8 cellular contexts compared by ENCODE assay signal in genomic region chr14:21846902-21847301, GRCh38.
DNase-seq lines count a peak whose midpoint lies in the region; ATAC-seq and TF ChIP-seq lines count a peak whose summit lies in the region.
"Not testable (repeated sequence)": the region's sequence is repeated elsewhere in the genome, so short reads cannot be mapped to it uniquely, and the experiment has no call there.

No MANE protein-coding gene starts in this region.

- peak overlapping the region; percentile 75 for H2AFZ ChIP-seq in MM.1S (ENCODE audit: low read length)

- peak overlapping the region; percentile 54 to 91 (median 88) for H3K27ac Mint-ChIP-seq in CD4-positive, alpha-beta memory T cell
- peak overlapping the region; percentile 87 for H3K27ac Mint-ChIP-seq in activated CD4-positive, alpha-beta T cell treated with anti-CD3 and anti-CD28 coated beads for 36 hours
- H3K27ac Mint-ChIP-seq in activated CD8-positive, alpha-beta memory T cell treated with anti-CD3 and anti-CD28 coated beads, Interleukin-2, amount 10 ng/mL, durations not matched to agents 7 days and 5 days: peak overlapping the region; percentile 84
- peak overlapping the region; percentile 70 for H3K27ac Mint-ChIP-seq in activated naive CD8-positive, alpha-beta T cell treated with anti-CD3 and anti-CD28 coated beads, Interleukin-2, amount 50 U/mL, for 24 hours
- H3K27ac Mint-ChIP-seq in naive thymus-derived CD8-positive, alpha-beta T cell: peak overlapping the region; percentile 26 to 93 (median 83)
- peak overlapping the region; percentile 29 for H3K27ac Mint-ChIP-seq in stimulated activated effector memory CD8-positive, alpha-beta T cell treated with anti-CD3 and anti-CD28 coated beads, Interleukin-12 subunit alpha, Interleukin-12 subunit beta, amount 100 ng/mL, for 72 hours

- not testable (repeated sequence) for TF ChIP-seq CTCF in MM.1S (IDR thresholded peaks at IDR 0.05; ENCODE audit: low read length)

- peaks cover 3 to 16% (median 9%) of the 10 kb centered on the region in 4 donors for H3K4me1 Mint-ChIP-seq in CD4-positive, alpha-beta memory T cell
- peaks cover 14% of the 10 kb centered on the region for H3K4me1 Mint-ChIP-seq in activated CD4-positive, alpha-beta T cell treated with anti-CD3 and anti-CD28 coated beads for 36 hours
- peaks cover 19% of the 10 kb centered on the region for H3K4me1 Mint-ChIP-seq in activated CD8-positive, alpha-beta memory T cell treated with anti-CD3 and anti-CD28 coated beads, Interleukin-2, amount 10 ng/mL, durations not matched to agents 7 days and 5 days
- H3K4me1 Mint-ChIP-seq in activated naive CD8-positive, alpha-beta T cell treated with anti-CD3 and anti-CD28 coated beads, Interleukin-2, amount 50 U/mL, for 24 hours; stimulated activated effector memory CD8-positive, alpha-beta T cell treated with anti-CD3 and anti-CD28 coated beads, Interleukin-12 subunit alpha, Interleukin-12 subunit beta, amount 100 ng/mL, for 72 hours: not testable (repeated sequence)
- peaks cover 5 to 16% (median 10%) of the 10 kb centered on the region in 4 donors for H3K4me1 Mint-ChIP-seq in naive thymus-derived CD8-positive, alpha-beta T cell

- intact Hi-C loops in CD4-positive, alpha-beta memory T cell (cut with micrococcal nuclease): loop anchor here (2.0 kb wide), 1 partner anchor 14 kb away; no protein-coding TSS in a partner anchor
- intact Hi-C loops in activated CD4-positive, alpha-beta T cell treated with anti-CD3 and anti-CD28 coated beads for 36 hours (cut with DNase I, micrococcal nuclease): loop anchor here (1.0 to 5.0 kb wide), 3 partner anchors 660 to 710 kb away; no protein-coding TSS in a partner anchor

- H3K79me2 ChIP-seq in MM.1S (ENCODE audit: low read length): not testable (repeated sequence)

- not testable (repeated sequence) for H3K9me3 Mint-ChIP-seq in CD4-positive, alpha-beta memory T cell; activated CD4-positive, alpha-beta T cell treated with anti-CD3 and anti-CD28 coated beads for 36 hours (ENCODE audit: low read depth); activated CD8-positive, alpha-beta memory T cell treated with anti-CD3 and anti-CD28 coated beads, Interleukin-2, amount 10 ng/mL, durations not matched to agents 7 days and 5 days (ENCODE audit: low read depth); activated naive CD8-positive, alpha-beta T cell treated with anti-CD3 and anti-CD28 coated beads, Interleukin-2, amount 50 U/mL, for 24 hours; naive thymus-derived CD8-positive, alpha-beta T cell; stimulated activated effector memory CD8-positive, alpha-beta T cell treated with anti-CD3 and anti-CD28 coated beads, Interleukin-12 subunit alpha, Interleukin-12 subunit beta, amount 100 ng/mL, for 72 hours

- POLR2A ChIA-PET in CD4-positive, alpha-beta memory T cell (lab: Charles Lee; ENCODE audit: partially characterized antibody): interaction anchor here (1.0 to 5.5 kb wide), 8 partner anchors 13 to 723 kb away, joined by 3 to 62 read pairs (median 6); no protein-coding TSS in a partner anchor
- POLR2A ChIA-PET in activated CD4-positive, alpha-beta T cell treated with anti-CD3 and anti-CD28 coated beads for 36 hours (lab: Charles Lee): interaction anchor here (0.6 to 0.7 kb wide), 2 partner anchors 10 to 1104 kb away, joined by 3 read pairs; no protein-coding TSS in a partner anchor
- POLR2A ChIA-PET in naive thymus-derived CD8-positive, alpha-beta T cell (lab: Charles Lee): interaction anchor here (1.2 to 2.2 kb wide), 4 partner anchors 10 to 709 kb away, joined by 3 to 9 read pairs (median 4); no protein-coding TSS in a partner anchor

- peak overlapping the region; percentile 55 for H3K27ac ChIP-seq in CD4-positive, alpha-beta memory T cell (ENCODE audit: low read depth, low read length)
- not testable (repeated sequence) for H3K27ac ChIP-seq in MM.1S (ENCODE audit: low read length)

- H3K9ac ChIP-seq in MM.1S (ENCODE audit: low read length): not testable (repeated sequence)

- not testable (repeated sequence) for H3K4me1 ChIP-seq in CD4-positive, alpha-beta memory T cell (ENCODE audit: insufficient read depth, low read length); MM.1S (ENCODE audit: low read length)

- peaks cover 18 to 27% of the 10 kb centered on the region in 2 donors for H3K27me3 Mint-ChIP-seq in CD4-positive, alpha-beta memory T cell
- H3K27me3 Mint-ChIP-seq in activated CD4-positive, alpha-beta T cell treated with anti-CD3 and anti-CD28 coated beads for 36 hours: peaks cover 13% of the 10 kb centered on the region
- peaks cover 35% of the 10 kb centered on the region for H3K27me3 Mint-ChIP-seq in activated CD8-positive, alpha-beta memory T cell treated with anti-CD3 and anti-CD28 coated beads, Interleukin-2, amount 10 ng/mL, durations not matched to agents 7 days and 5 days
- peaks cover 32% of the 10 kb centered on the region for H3K27me3 Mint-ChIP-seq in activated naive CD8-positive, alpha-beta T cell treated with anti-CD3 and anti-CD28 coated beads, Interleukin-2, amount 50 U/mL, for 24 hours
- H3K27me3 Mint-ChIP-seq in naive thymus-derived CD8-positive, alpha-beta T cell: peaks cover 3 to 54% (median 16%) of the 10 kb centered on the region in 5 donors

- not testable (repeated sequence) for H3K9me3 ChIP-seq in CD4-positive, alpha-beta memory T cell (ENCODE audit: control insufficient read depth in 1 of 2, low read length in 2 of 2); MM.1S (replicated peaks; ENCODE audit: insufficient read depth, low read length)

- H3K36me3 ChIP-seq in CD4-positive, alpha-beta memory T cell (ENCODE audit: insufficient read depth, low read length); MM.1S (replicated peaks; ENCODE audit: insufficient read depth, low read length): not testable (repeated sequence)

- H3K4me3 Mint-ChIP-seq in CD4-positive, alpha-beta memory T cell: peak overlapping the region; percentile 86 to 93 (median 90)
- H3K4me3 Mint-ChIP-seq in activated CD4-positive, alpha-beta T cell treated with anti-CD3 and anti-CD28 coated beads for 36 hours: peak overlapping the region; percentile 84
- peak overlapping the region; percentile 84 for H3K4me3 Mint-ChIP-seq in activated CD8-positive, alpha-beta memory T cell treated with anti-CD3 and anti-CD28 coated beads, Interleukin-2, amount 10 ng/mL, durations not matched to agents 7 days and 5 days
- peak overlapping the region; percentile 81 for H3K4me3 Mint-ChIP-seq in activated naive CD8-positive, alpha-beta T cell treated with anti-CD3 and anti-CD28 coated beads, Interleukin-2, amount 50 U/mL, for 24 hours
- peak overlapping the region; percentile 74 to 94 (median 88) for H3K4me3 Mint-ChIP-seq in naive thymus-derived CD8-positive, alpha-beta T cell
- peak overlapping the region; percentile 67 for H3K4me3 Mint-ChIP-seq in stimulated activated effector memory CD8-positive, alpha-beta T cell treated with anti-CD3 and anti-CD28 coated beads, Interleukin-12 subunit alpha, Interleukin-12 subunit beta, amount 100 ng/mL, for 72 hours

- not testable (repeated sequence) for H3K36me3 Mint-ChIP-seq in CD4-positive, alpha-beta memory T cell; activated naive CD8-positive, alpha-beta T cell treated with anti-CD3 and anti-CD28 coated beads, Interleukin-2, amount 50 U/mL, for 24 hours (ENCODE audit: low read depth); naive thymus-derived CD8-positive, alpha-beta T cell
- H3K36me3 Mint-ChIP-seq in activated CD4-positive, alpha-beta T cell treated with anti-CD3 and anti-CD28 coated beads for 36 hours (ENCODE audit: low read depth): peaks cover 25% of the 10 kb centered on the region
- H3K36me3 Mint-ChIP-seq in activated CD8-positive, alpha-beta memory T cell treated with anti-CD3 and anti-CD28 coated beads, Interleukin-2, amount 10 ng/mL, durations not matched to agents 7 days and 5 days: peaks cover 15% of the 10 kb centered on the region
- peaks cover 31% of the 10 kb centered on the region for H3K36me3 Mint-ChIP-seq in stimulated activated effector memory CD8-positive, alpha-beta T cell treated with anti-CD3 and anti-CD28 coated beads, Interleukin-12 subunit alpha, Interleukin-12 subunit beta, amount 100 ng/mL, for 72 hours

- not testable (repeated sequence) for H3K27me3 ChIP-seq in CD4-positive, alpha-beta memory T cell (ENCODE audit: insufficient read depth, low read length); MM.1S (replicated peaks; ENCODE audit: insufficient read depth, low read length)

- H3K4me2 ChIP-seq in MM.1S (ENCODE audit: low read depth, low read length): peak overlapping the region; percentile 87

- CTCF ChIA-PET in CD4-positive, alpha-beta memory T cell (lab: Charles Lee; ENCODE audit: partially characterized antibody): interaction anchor here (0.7 to 5.0 kb wide), 10 partner anchors 10 to 723 kb away, joined by 3 to 41 read pairs (median 4); no protein-coding TSS in a partner anchor
- CTCF ChIA-PET in activated CD4-positive, alpha-beta T cell treated with anti-CD3 and anti-CD28 coated beads for 36 hours (lab: Charles Lee): interaction anchor here (0.9 to 6.1 kb wide), 10 partner anchors 10 to 748 kb away, joined by 3 to 77 read pairs (median 3); no protein-coding TSS in a partner anchor
- CTCF ChIA-PET in activated CD8-positive, alpha-beta memory T cell treated with anti-CD3 and anti-CD28 coated beads, Interleukin-2, amount 10 ng/mL, durations not matched to agents 7 days and 5 days (lab: Charles Lee): interaction anchor here (0.6 to 2.0 kb wide), 6 partner anchors 11 to 742 kb away, joined by 3 to 7 read pairs (median 4); partner anchors contain the start of gene DAD1

- peak overlapping the region in 1 of 2 donors; percentile 39 for H3K4me3 ChIP-seq in CD4-positive, alpha-beta memory T cell (ENCODE audit: low read length in 2 of 2)
- peak overlapping the region; percentile 60 for H3K4me3 ChIP-seq in MM.1S (ENCODE audit: low read length)

- H4K20me1 ChIP-seq in MM.1S (ENCODE audit: insufficient read depth, low read length): not testable (repeated sequence)

- DNase-seq in CD4-positive, alpha-beta memory T cell: peak; percentile 22 to 58 (median 26)
- peak; percentile 36 for DNase-seq in MM.1S
- DNase-seq in activated CD4-positive, alpha-beta T cell treated with anti-CD3 and anti-CD28 coated beads for 36 hours: peak; percentile 54
- DNase-seq in activated CD8-positive, alpha-beta memory T cell treated with anti-CD3 and anti-CD28 coated beads, Interleukin-2, amount 10 ng/mL, durations not matched to agents 7 days and 5 days: peak; percentile 54
- peak; percentile 65 for DNase-seq in activated effector memory CD4-positive, alpha-beta T cell treated with anti-CD3 and anti-CD28 coated beads, Interleukin-2, amount 50 U/mL, for 16 hours
- not testable (repeated sequence) for DNase-seq in activated naive CD8-positive, alpha-beta T cell treated with anti-CD3 and anti-CD28 coated beads, Interleukin-2, amount 50 U/mL, for 24 hours
- DNase-seq in naive thymus-derived CD8-positive, alpha-beta T cell: peak in 5 of 10 donors; percentile 15 to 65 (median 26)
- peak in 1 of 2 donors; percentile 58 for DNase-seq in stimulated activated effector memory CD8-positive, alpha-beta T cell treated with anti-CD3 and anti-CD28 coated beads, Interleukin-12 subunit alpha, Interleukin-12 subunit beta, amount 100 ng/mL, for 72 hours (ENCODE audit: low spot score in 2 of 2)

- H3F3A ChIP-seq in MM.1S (ENCODE audit: insufficient read depth, low read length): not testable (repeated sequence)

- not testable (repeated sequence) for H3K9me2 ChIP-seq in MM.1S (replicated peaks; ENCODE audit: insufficient read depth, low read length)

- ATAC-seq in activated CD4-positive, alpha-beta T cell treated with anti-CD3 and anti-CD28 coated beads for 36 hours: peak; percentile 65
- peak; percentile 67 for ATAC-seq in activated CD8-positive, alpha-beta memory T cell treated with anti-CD3 and anti-CD28 coated beads, Interleukin-2, amount 10 ng/mL, durations not matched to agents 7 days and 5 days
- peak; percentile 61 for ATAC-seq in activated naive CD8-positive, alpha-beta T cell treated with anti-CD3 and anti-CD28 coated beads, Interleukin-2, amount 50 U/mL, for 24 hours
- ATAC-seq in naive thymus-derived CD8-positive, alpha-beta T cell: peak; percentile 60 to 69
- peak; percentile 79 for ATAC-seq in stimulated activated effector memory CD8-positive, alpha-beta T cell treated with anti-CD3 and anti-CD28 coated beads, Interleukin-12 subunit alpha, Interleukin-12 subunit beta, amount 100 ng/mL, for 72 hours

Comparison
In these comparisons a context has a peak if more than half of its experiments do, and no peak if none do; other contexts are left out.
1. H3K27ac Mint-ChIP-seq: peak in every context shown above with its lines; median percentile 88 in CD4-positive, alpha-beta memory T cell; 87 in activated CD4-positive, alpha-beta T cell treated with anti-CD3 and anti-CD28 coated beads for 36 hours; 84 in activated CD8-positive, alpha-beta memory T cell treated with anti-CD3 and anti-CD28 coated beads, Interleukin-2, amount 10 ng/mL, durations not matched to agents 7 days and 5 days; 83 in naive thymus-derived CD8-positive, alpha-beta T cell; 70 in activated naive CD8-positive, alpha-beta T cell treated with anti-CD3 and anti-CD28 coated beads, Interleukin-2, amount 50 U/mL, for 24 hours; 29 in stimulated activated effector memory CD8-positive, alpha-beta T cell treated with anti-CD3 and anti-CD28 coated beads, Interleukin-12 subunit alpha, Interleukin-12 subunit beta, amount 100 ng/mL, for 72 hours.